In the genomic region with DNA sequence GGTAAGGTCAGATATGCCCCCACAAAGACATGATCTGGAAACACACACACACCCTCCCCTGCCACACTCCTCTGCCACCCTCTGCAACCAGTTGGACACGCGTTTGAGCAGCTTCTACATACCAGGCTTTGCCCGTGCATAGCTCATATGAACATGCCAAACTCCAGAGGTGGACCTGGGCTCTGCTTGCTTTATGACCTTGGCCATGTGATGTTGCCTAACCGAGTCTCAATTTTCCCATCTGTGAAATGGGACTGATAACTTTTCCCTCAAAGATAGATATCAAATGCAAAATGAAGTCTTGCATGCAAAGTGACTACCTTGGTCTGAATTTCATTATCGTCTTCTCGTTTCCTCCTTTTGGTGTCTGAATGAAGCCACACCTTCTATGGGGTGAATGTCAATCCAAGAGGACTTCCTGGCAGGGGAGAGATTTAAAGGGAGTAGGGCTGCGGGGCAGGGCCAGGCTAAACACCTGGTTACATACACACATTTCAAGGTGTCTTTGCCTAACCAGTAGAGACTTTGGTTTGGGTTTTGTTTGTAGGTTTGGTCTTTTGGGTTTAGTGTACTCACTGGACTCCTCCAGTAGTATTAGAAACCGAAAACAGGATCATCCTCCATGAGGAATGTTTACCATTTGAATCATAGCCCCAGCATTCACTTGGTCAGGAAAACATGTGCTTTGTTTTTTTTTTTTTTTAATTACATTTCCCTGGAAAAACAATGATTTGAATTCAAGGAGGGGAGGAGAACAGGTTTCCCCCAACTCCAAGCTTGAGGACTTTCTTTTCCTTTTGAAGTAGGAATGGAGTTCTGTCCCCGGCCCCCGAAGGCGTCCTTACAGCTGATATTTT, we compare ENCODE assay signal across 2 cellular contexts.
TF ChIP-seq lines count a peak whose summit lies in the region.

No MANE protein-coding gene starts in this region.

TF ChIP-seq in IMR-90, 13 proteins besides CTCF, POLR2A, EP300 and RAD21:
- TF ChIP-seq CHD1 (IDR thresholded peaks at IDR 0.05; ENCODE audit: low read depth, low read length), result no peak
- TF ChIP-seq RCOR1 (IDR thresholded peaks at IDR 0.05; ENCODE audit: insufficient replicate concordance, low read length), result no peak
- TF ChIP-seq, protein P1, sequence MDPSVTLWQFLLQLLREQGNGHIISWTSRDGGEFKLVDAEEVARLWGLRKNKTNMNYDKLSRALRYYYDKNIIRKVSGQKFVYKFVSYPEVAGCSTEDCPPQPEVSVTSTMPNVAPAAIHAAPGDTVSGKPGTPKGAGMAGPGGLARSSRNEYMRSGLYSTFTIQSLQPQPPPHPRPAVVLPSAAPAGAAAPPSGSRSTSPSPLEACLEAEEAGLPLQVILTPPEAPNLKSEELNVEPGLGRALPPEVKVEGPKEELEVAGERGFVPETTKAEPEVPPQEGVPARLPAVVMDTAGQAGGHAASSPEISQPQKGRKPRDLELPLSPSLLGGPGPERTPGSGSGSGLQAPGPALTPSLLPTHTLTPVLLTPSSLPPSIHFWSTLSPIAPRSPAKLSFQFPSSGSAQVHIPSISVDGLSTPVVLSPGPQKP (IDR thresholded peaks at IDR 0.05; ENCODE audit: borderline replicate concordance, low read depth, low read length), result no peak
- 0 out of 2 replicates have a peak, but pooled peaks have one; percentile 35 for TF ChIP-seq MXI1 (IDR thresholded peaks at IDR 0.05; ENCODE audit: borderline replicate concordance, low read depth, low read length)

TF ChIP-seq in K562, 482 proteins besides CTCF, POLR2A, EP300 and RAD21:
- peak; percentile 51 for TF ChIP-seq RBM25 (IDR thresholded peaks at IDR 0.05; ENCODE audit: low read depth, low read length, severe bottlenecking)
- no peak for TF ChIP-seq ARID2 (IDR thresholded peaks at IDR 0.05)
- no peak for TF ChIP-seq ZNF165 (CRISPR knock-in tag; IDR thresholded peaks at IDR 0.05; ENCODE audit: borderline replicate concordance)
- peak in 1 of 2 experiments; percentile 65; a peak in 2 of 4 replicates for TF ChIP-seq KDM1A (IDR thresholded peaks at IDR 0.05)
- no peak for TF ChIP-seq ZNF184 (CRISPR knock-in tag; IDR thresholded peaks at IDR 0.05)
- peak; percentile 49; the same call in 1 of the 2 replicates for TF ChIP-seq ADNP (tag; IDR thresholded peaks at IDR 0.05)
- TF ChIP-seq TBL1XR1 (IDR thresholded peaks at IDR 0.05; ENCODE audit: low read length in 2 of 2), result no peak
- no peak for TF ChIP-seq POLR2AphosphoS5 (IDR thresholded peaks at IDR 0.05; ENCODE audit: control insufficient read depth, insufficient read depth, low read depth, low read length)
- peak; percentile 85 for TF ChIP-seq ZFP36 (IDR thresholded peaks at IDR 0.05; ENCODE audit: low read depth, low read length, partially characterized antibody)
- no peak for TF ChIP-seq RCOR1 (IDR thresholded peaks at IDR 0.05; ENCODE audit: borderline replicate concordance in 1 of 2, low read depth in 2 of 2, low read length in 2 of 2)
- no peak for TF ChIP-seq SRSF1 (IDR thresholded peaks at IDR 0.05; ENCODE audit: low read depth, low read length)
- TF ChIP-seq BCOR (IDR thresholded peaks at IDR 0.05), result peak; percentile 63
- TF ChIP-seq CEBPB (tag; IDR thresholded peaks at IDR 0.05), result 0 out of 2 replicates have a peak, but pooled peaks have one; percentile 22
